In genomic region chr1:36463773-36464604, GRCh38 we compare ENCODE assay signal across 8 cellular contexts. TPM values are rescaled to one million over a fixed set of nuclear protein-coding genes. Genes with fewer than 3 reads are reported as not detected.
A peak's percentile ranks its signal among the peaks of the same experiment; 100 is the strongest.
DNase-seq lines count a peak whose midpoint lies in the region; ATAC-seq and TF ChIP-seq lines count a peak whose summit lies in the region.

MRPS15 (minus strand) TSS chr1:36464384; CDS start chr1:36464275, 109 bp downstream.

- H3K4me1 Mint-ChIP-seq in activated T-cell treated with anti-CD3 and anti-CD28 coated beads, Interleukin-2, amount 50 U/mL, for 24 hours (ENCODE audit: low read depth), result peaks cover 41% of the 10 kb centered on the region

- H3K36me3 Mint-ChIP-seq in activated T-cell treated with anti-CD3 and anti-CD28 coated beads, Interleukin-2, amount 50 U/mL, for 24 hours (ENCODE audit: low read depth), result peaks cover 45% of the 10 kb centered on the region

- peaks cover 18% of the 10 kb centered on the region; the same call in 1 of the 2 replicates for H3F3A ChIP-seq in PC-9 (ENCODE audit: insufficient read depth, low read depth)

- H3K9ac ChIP-seq in mucosa of stomach (ENCODE audit: low read length), result peak within 1 kb of the TSS; percentile 76

- POLR2A ChIA-PET in PC-9 (lab: Charles Lee; ENCODE audit: unreplicated experiment), result interaction anchor here (0.6 to 1.4 kb wide), 10 partner anchors 13 to 1434 kb away, joined by 3 to 8 read pairs (median 4); partner anchors contain the start of genes MEAF6 and OSCP1

- peak within 1 kb of the TSS; percentile 99 for H3K27ac Mint-ChIP-seq in activated T-cell treated with anti-CD3 and anti-CD28 coated beads, Interleukin-2, amount 50 U/mL, for 24 hours

- H3K27me3 ChIP-seq in PC-9 (ENCODE audit: insufficient read depth, low read depth) (no peaks in the 10 kb centered on the region), mucosa of stomach (ENCODE audit: control insufficient read depth, insufficient read depth, low read length) (no peaks in the 10 kb centered on the region)

- BruUV-seq in PC-9 (replicated peaks; lab: Mats Ljungman, UMichigan), result no TSS peak

- no peaks in the 10 kb centered on the region for H4K20me1 ChIP-seq in PC-9 (ENCODE audit: insufficient read depth)

- TF ChIP-seq CTCF in PC-9 (conservative IDR thresholded peaks at IDR 0.05), result no peak

- H3K27ac ChIP-seq in PC-9, result peak within 1 kb of the TSS; percentile 93

- H3K9me3 ChIP-seq in PC-9 (ENCODE audit: insufficient read depth, low read depth), result no peaks in the 10 kb centered on the region
- H3K9me3 ChIP-seq in mucosa of stomach (ENCODE audit: control insufficient read depth, low read length), result no peaks in the 10 kb centered on the region

- CTCF ChIA-PET in PC-9 (lab: Charles Lee), result interaction anchor here (1.9 kb wide), 1 partner anchor 121 kb away, joined by 5 read pairs; no protein-coding TSS in a partner anchor

- peak within 1 kb of the TSS; percentile 78 for H3K4me3 ChIP-seq in Jurkat, Clone E6-1 (ENCODE audit: low read length)
- H3K4me3 ChIP-seq in PC-9, result peak within 1 kb of the TSS; percentile 96
- peak within 1 kb of the TSS; percentile 62 for H3K4me3 ChIP-seq in mucosa of stomach (ENCODE audit: low read length)

- peak; percentile 97 for ATAC-seq in GM21619 (IDR thresholded peaks at IDR 0.05; ENCODE audit: unreplicated experiment)

- peak; percentile 94 for DNase-seq in DMS153 (lab: John Stamatoyannopoulos, UW)
- peak; percentile 93 for DNase-seq in Jurkat, Clone E6-1 (ENCODE audit: low read depth, low spot score)
- DNase-seq in PC-9, result peak; percentile 89 to 95
- DNase-seq in activated T-cell treated with anti-CD3 and anti-CD28 coated beads, Interleukin-2, amount 50 U/mL, for 24 hours, result peak; percentile 97
- peak; percentile 96 to 97 for DNase-seq in erythroblast (lab: John Stamatoyannopoulos, UW)
- peak; percentile 84 to 92 for DNase-seq in stimulated activated CD8-positive, alpha-beta memory T cell treated with anti-CD3 and anti-CD28 coated beads, Interleukin-7, amount 100 ng/mL, for 1 hour (ENCODE audit: low read depth in 2 of 2)

- H3K27me3 Mint-ChIP-seq in activated T-cell treated with anti-CD3 and anti-CD28 coated beads, Interleukin-2, amount 50 U/mL, for 24 hours, result no peaks in the 10 kb centered on the region

- H3K79me2 ChIP-seq in PC-9 (ENCODE audit: low read depth), result peaks cover 22% of the 10 kb centered on the region

- H3K36me3 ChIP-seq in PC-9 (ENCODE audit: low read depth) (peaks cover 23% of the 10 kb centered on the region; the same call in 1 of the 2 replicates), mucosa of stomach (ENCODE audit: control insufficient read depth, insufficient read depth, low read length) (peaks cover 9% of the 10 kb centered on the region)

- H3K4me2 ChIP-seq in PC-9, result peak within 1 kb of the TSS; percentile 90

- intact Hi-C loops in PC-9 (cut with micrococcal nuclease; ENCODE audit: unreplicated experiment), result no loop called here

- TF ChIP-seq POLR2A in erythroblast (IDR thresholded peaks at IDR 0.05; ENCODE audit: low read length), result peak; percentile 94

- H3K4me3 Mint-ChIP-seq in activated T-cell treated with anti-CD3 and anti-CD28 coated beads, Interleukin-2, amount 50 U/mL, for 24 hours, result peak within 1 kb of the TSS; percentile 100

- H3K4me1 ChIP-seq in PC-9 (replicated peaks; ENCODE audit: insufficient read depth) (peaks cover 33% of the 10 kb centered on the region), mucosa of stomach (ENCODE audit: control insufficient read depth, insufficient read depth, low read length) (peaks cover 9% of the 10 kb centered on the region)

- peak within 1 kb of the TSS; percentile 83 for H2AFZ ChIP-seq in PC-9

- H3K9me2 ChIP-seq in PC-9 (ENCODE audit: insufficient read depth), result no peaks in the 10 kb centered on the region

- H3K9me3 Mint-ChIP-seq in activated T-cell treated with anti-CD3 and anti-CD28 coated beads, Interleukin-2, amount 50 U/mL, for 24 hours, result no peaks in the 10 kb centered on the region

RNA-seq across cellular contexts. Expression of gene MRPS15, which starts in this region (rescaled TPM):
- 115 TPM for polyA plus RNA-seq in Jurkat, Clone E6-1 (2012; ENCODE audit: insufficient read depth, insufficient read length)
- total RNA-seq in PC-9 (2021), result 138 and 200 TPM in 2 replicates

Comparison
In these comparisons a context has a peak if more than half of its experiments do, and no peak if none do; other contexts are left out.
1. Peak in every context shown above with its lines: DNase-seq, ATAC-seq, H3K4me3 ChIP-seq and H3K27ac ChIP-seq.